ENCODE assay signal across 26 cellular contexts in the genomic region with DNA sequence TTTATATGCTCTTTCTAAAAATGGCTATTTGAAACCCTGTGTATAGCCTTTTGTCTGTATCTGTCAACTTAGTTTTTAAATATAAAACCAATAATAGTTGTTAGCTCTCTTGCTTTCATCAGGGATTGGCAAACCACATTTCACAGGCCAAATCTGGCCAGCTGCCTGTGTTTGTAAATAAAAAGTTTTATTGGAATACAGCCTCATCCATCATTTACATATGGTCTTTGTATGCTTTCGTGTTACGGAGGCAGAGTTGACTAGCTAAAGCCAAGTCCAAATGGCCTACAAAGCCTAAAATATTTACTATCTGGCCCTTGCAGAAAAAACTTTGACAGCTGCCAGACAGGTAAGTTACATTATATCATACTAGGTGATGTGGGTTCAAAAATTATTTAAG.
"Had no signal": no experiment of that assay in that cellular context is flagged by ENCODE, and none has a peak within 500 bp of the region (broad histone marks: within the 10 kb centered on the region; RNA-seq: fewer than 3 reads in every experiment).

No MANE protein-coding gene starts in this region.

- H3K27ac ChIP-seq: dorsolateral prefrontal cortex, foreskin keratinocyte, gastroesophageal sphincter, heart left ventricle, parathyroid adenoma, right atrium auricular region, sigmoid colon, thoracic aorta, tibial nerve, upper lobe of right lung, uterus had no signal

- H3K4me1 ChIP-seq: foreskin keratinocyte, parathyroid adenoma, right atrium auricular region, tibial nerve, upper lobe of right lung, uterus had no signal

- H3K9me3 ChIP-seq: gastroesophageal sphincter, heart left ventricle, right atrium auricular region, sigmoid colon, thoracic aorta, tibial nerve, upper lobe of right lung, uterus had no signal

- H3K9me3 Mint-ChIP-seq: memory B cell; natural killer cell; neural crest cell; stimulated activated effector memory CD8-positive, alpha-beta T cell treated with anti-CD3 and anti-CD28 coated beads, Interleukin-12 subunit alpha, Interleukin-12 subunit beta, amount 100 ng/mL, for 72 hours had no signal

- H3K4me3 ChIP-seq: dorsolateral prefrontal cortex, gastroesophageal sphincter, heart left ventricle, lung, right atrium auricular region, sigmoid colon, thoracic aorta, tibial nerve, upper lobe of right lung, uterus had no signal

- ATAC-seq: foreskin keratinocyte; gastroesophageal sphincter; heart left ventricle; left cardiac atrium; left ventricle myocardium superior; natural killer cell; stimulated activated effector memory CD8-positive, alpha-beta T cell treated with anti-CD3 and anti-CD28 coated beads, Interleukin-12 subunit alpha, Interleukin-12 subunit beta, amount 100 ng/mL, for 72 hours; upper lobe of right lung had no signal

- H3K27me3 Mint-ChIP-seq: memory B cell, progenitor cell of endocrine pancreas had no signal

- H3K36me3 ChIP-seq: gastroesophageal sphincter, heart left ventricle, right atrium auricular region, sigmoid colon, thoracic aorta, tibial nerve, upper lobe of right lung, uterus had no signal

- DNase-seq: cerebellar nuclear complex; dorsolateral prefrontal cortex; effector CD4-positive, alpha-beta T cell; foreskin keratinocyte; heart left ventricle; hippocampal formation; left cardiac atrium; left ventricle myocardium superior; natural killer cell; sigmoid colon; stimulated activated CD4-positive, alpha-beta T cell treated with anti-CD3 and anti-CD28 coated beads, Interleukin-2, amount 100 ng/mL, for 24 hours; stimulated activated CD4-positive, alpha-beta T cell treated with anti-CD3 and anti-CD28 coated beads, Interleukin-4, amount 100 ng/mL, for 24 hours; stimulated activated naive CD4-positive, alpha-beta T cell treated with Interleukin-2 at 50 U/mL for 16 hours; substantia nigra; upper lobe of right lung; uterus had no signal

- H3K27me3 ChIP-seq: dorsolateral prefrontal cortex, foreskin keratinocyte, gastroesophageal sphincter, heart left ventricle, right atrium auricular region, sigmoid colon, tibial nerve, upper lobe of right lung, uterus had no signal

- H3K27ac Mint-ChIP-seq: memory B cell; natural killer cell; progenitor cell of endocrine pancreas; stimulated activated effector memory CD8-positive, alpha-beta T cell treated with anti-CD3 and anti-CD28 coated beads, Interleukin-12 subunit alpha, Interleukin-12 subunit beta, amount 100 ng/mL, for 72 hours had no signal

- H3K36me3 Mint-ChIP-seq: memory B cell; natural killer cell; stimulated activated effector memory CD8-positive, alpha-beta T cell treated with anti-CD3 and anti-CD28 coated beads, Interleukin-12 subunit alpha, Interleukin-12 subunit beta, amount 100 ng/mL, for 72 hours had no signal

- H3K4me3 Mint-ChIP-seq: memory B cell; natural killer cell; neural crest cell; stimulated activated effector memory CD8-positive, alpha-beta T cell treated with anti-CD3 and anti-CD28 coated beads, Interleukin-12 subunit alpha, Interleukin-12 subunit beta, amount 100 ng/mL, for 72 hours had no signal

- H3K4me1 Mint-ChIP-seq: memory B cell; natural killer cell; stimulated activated effector memory CD8-positive, alpha-beta T cell treated with anti-CD3 and anti-CD28 coated beads, Interleukin-12 subunit alpha, Interleukin-12 subunit beta, amount 100 ng/mL, for 72 hours had no signal
